Comparison of ENCODE assay signal across 21 cellular contexts in the genomic region with DNA sequence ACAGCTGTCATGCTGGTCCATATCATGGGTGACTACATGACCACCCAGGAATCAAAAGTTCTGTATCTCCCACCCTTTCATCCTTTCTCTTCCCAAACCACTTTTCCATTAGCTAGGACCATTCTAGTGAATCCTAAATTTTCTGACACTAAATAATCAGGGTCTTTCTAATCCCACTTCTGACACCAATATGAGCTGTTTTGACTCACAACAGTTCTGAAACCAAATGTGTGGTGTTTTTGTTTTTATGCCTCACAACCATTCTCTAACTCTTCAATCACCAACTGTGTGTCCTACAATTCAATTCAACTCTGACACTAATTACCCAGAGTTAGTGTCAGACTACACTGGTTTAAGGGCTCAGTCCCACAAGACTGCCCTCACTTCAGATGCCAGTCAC.
DNase-seq lines count a peak whose midpoint lies in the region; ATAC-seq and TF ChIP-seq lines count a peak whose summit lies in the region.
"Had no signal": no experiment of that assay in that cellular context is flagged by ENCODE, and none has a peak within 500 bp of the region (broad histone marks: within the 10 kb centered on the region; RNA-seq: fewer than 3 reads in every experiment).

No MANE protein-coding gene starts in this region.

- TF ChIP-seq POLR2A in stomach (IDR thresholded peaks at IDR 0.05): no peak
- TF ChIP-seq POLR2A in sigmoid colon (IDR thresholded peaks at IDR 0.05): no peak

- H3K4me3 ChIP-seq in AG04450 (ENCODE audit: low read depth, low read length): no peak overlapping the region
- H3K4me3 ChIP-seq in endodermal cell (ENCODE audit: low read length): peak overlapping the region; percentile 26
- H3K4me3 ChIP-seq in stomach: no peak overlapping the region
- H3K4me3 ChIP-seq in sigmoid colon: no peak overlapping the region
- H3K4me3 ChIP-seq: BLaER1 treated with 17β-estradiol and CSF1 and Interleukin-3, amounts not matched to agents 10 nM and 100 nM; GM23248 had no signal

- H3K27me3 ChIP-seq in AG04450 (ENCODE audit: control insufficient read depth, insufficient read depth, low read length) (no peaks in the 10 kb centered on the region), endodermal cell (ENCODE audit: control insufficient read depth, insufficient read depth, low read length, poor library complexity, severe bottlenecking) (no peaks in the 10 kb centered on the region), stomach (no peaks in the 10 kb centered on the region), sigmoid colon (no peaks in the 10 kb centered on the region)
- H3K27me3 ChIP-seq: BLaER1 treated with 17β-estradiol and CSF1 and Interleukin-3, amounts not matched to agents 10 nM and 100 nM had no signal

- no peak overlapping the region for H3K27ac Mint-ChIP-seq in activated T-helper 17 cell treated with anti-CD3 and anti-CD28 coated beads, Interleukin-2, amount 50 U/mL, for 72 hours
- H3K27ac Mint-ChIP-seq in endodermal cell (no peak overlapping the region), progenitor cell of endocrine pancreas (peak overlapping the region; percentile 1)
- H3K27ac Mint-ChIP-seq: CD14-positive monocyte; CD4-positive, alpha-beta T cell; CD8-positive, alpha-beta memory T cell had no signal

- CTCF ChIA-PET in AG04450 (lab: Charles Lee): interaction anchor here (0.6 to 3.3 kb wide), 4 partner anchors 12 to 239 kb away, joined by 3 to 39 read pairs (median 10); no protein-coding TSS in a partner anchor

- no peak overlapping the region for H3K4me3 Mint-ChIP-seq in activated T-helper 17 cell treated with anti-CD3 and anti-CD28 coated beads, Interleukin-2, amount 50 U/mL, for 72 hours
- H3K4me3 Mint-ChIP-seq in endodermal cell (no peak overlapping the region), progenitor cell of endocrine pancreas (ENCODE audit: low read depth) (no peak overlapping the region)
- H3K4me3 Mint-ChIP-seq: CD14-positive monocyte; CD4-positive, alpha-beta T cell; CD8-positive, alpha-beta memory T cell had no signal

- ATAC-seq in activated T-helper 17 cell treated with anti-CD3 and anti-CD28 coated beads, Interleukin-2, amount 50 U/mL, for 72 hours (replicated peaks): peak; percentile 31

- H3K9me3 ChIP-seq in AG04450 (ENCODE audit: control insufficient read depth, insufficient read depth, low read length): no peaks in the 10 kb centered on the region; the same call in 1 of the 2 replicates
- H3K9me3 ChIP-seq in endodermal cell (ENCODE audit: control insufficient read depth, low read length): peaks cover 36% of the 10 kb centered on the region
- H3K9me3 ChIP-seq in stomach: peaks cover 0 to 7% (median 0%) of the 10 kb centered on the region in 4 donors
- peaks cover 0 to 3% (median 0%) of the 10 kb centered on the region in 4 donors for H3K9me3 ChIP-seq in sigmoid colon

- H3K4me1 Mint-ChIP-seq in activated T-helper 17 cell treated with anti-CD3 and anti-CD28 coated beads, Interleukin-2, amount 50 U/mL, for 72 hours: no peaks in the 10 kb centered on the region
- peaks cover 10% of the 10 kb centered on the region for H3K4me1 Mint-ChIP-seq in endodermal cell
- H3K4me1 Mint-ChIP-seq in progenitor cell of endocrine pancreas (ENCODE audit: low read depth): peaks cover 7% of the 10 kb centered on the region
- H3K4me1 Mint-ChIP-seq: CD14-positive monocyte; CD8-positive, alpha-beta memory T cell had no signal

- H3K27me3 Mint-ChIP-seq in activated T-helper 17 cell treated with anti-CD3 and anti-CD28 coated beads, Interleukin-2, amount 50 U/mL, for 72 hours: no peaks in the 10 kb centered on the region
- H3K27me3 Mint-ChIP-seq in endodermal cell (ENCODE audit: insufficient read depth): no peaks in the 10 kb centered on the region
- H3K27me3 Mint-ChIP-seq in progenitor cell of endocrine pancreas: no peaks in the 10 kb centered on the region
- H3K27me3 Mint-ChIP-seq: CD4-positive, alpha-beta T cell; CD8-positive, alpha-beta memory T cell had no signal

- peaks cover 11% of the 10 kb centered on the region for H3K9me3 Mint-ChIP-seq in activated T-helper 17 cell treated with anti-CD3 and anti-CD28 coated beads, Interleukin-2, amount 50 U/mL, for 72 hours
- H3K9me3 Mint-ChIP-seq in endodermal cell (peaks cover 25% of the 10 kb centered on the region), progenitor cell of endocrine pancreas (ENCODE audit: low read depth) (peaks cover 15% of the 10 kb centered on the region)

- intact Hi-C loops in stomach (cut with DNase I; ENCODE audit: low total_unique reads): no loop called here
- intact Hi-C loops in sigmoid colon (cut with DNase I): loop anchor here (5.0 kb wide), 1 partner anchor 37 kb away; no protein-coding TSS in a partner anchor

- POLR2A ChIA-PET in AG04450 (lab: Yijun Ruan, JAX): no interaction called here

- peaks cover 6% of the 10 kb centered on the region for H3K4me1 ChIP-seq in endodermal cell (ENCODE audit: control insufficient read depth, insufficient read depth, low read length)
- H3K4me1 ChIP-seq in stomach: no peaks in the 10 kb centered on the region
- peaks cover 0 to 3% (median 0%) of the 10 kb centered on the region in 4 donors for H3K4me1 ChIP-seq in sigmoid colon
- H3K4me1 ChIP-seq: BE2C; BLaER1 treated with 17β-estradiol and CSF1 and Interleukin-3, amounts not matched to agents 10 nM and 100 nM had no signal

- TF ChIP-seq CTCF in AG04450 (IDR thresholded peaks at IDR 0.05; ENCODE audit: low read depth, low read length) (no peak), endodermal cell (conservative IDR thresholded peaks at IDR 0.05) (no peak), progenitor cell of endocrine pancreas (IDR thresholded peaks at IDR 0.05; ENCODE audit: unreplicated experiment) (no peak), stomach (IDR thresholded peaks at IDR 0.05) (no peak), sigmoid colon (IDR thresholded peaks at IDR 0.05) (no peak)

- no peak overlapping the region for H3K9ac ChIP-seq in endodermal cell (ENCODE audit: extremely low read depth, low read length, poor library complexity, severe bottlenecking)
- H3K9ac ChIP-seq: BLaER1 treated with 17β-estradiol and CSF1 and Interleukin-3, amounts not matched to agents 10 nM and 100 nM; GM23248 had no signal

- H3K36me3 Mint-ChIP-seq in activated T-helper 17 cell treated with anti-CD3 and anti-CD28 coated beads, Interleukin-2, amount 50 U/mL, for 72 hours (ENCODE audit: low read depth): peaks cover 34% of the 10 kb centered on the region
- H3K36me3 Mint-ChIP-seq in endodermal cell (ENCODE audit: low read depth) (peaks cover 55% of the 10 kb centered on the region), progenitor cell of endocrine pancreas (ENCODE audit: insufficient read depth) (peaks cover 38% of the 10 kb centered on the region)

- DNase-seq in AG04450 (ENCODE audit: low read depth, low spot score) (no peak), endodermal cell (no peak), progenitor cell of endocrine pancreas (ENCODE audit: low spot score, unreplicated experiment) (no peak), stomach (no peak), middle frontal gyrus (ENCODE audit: extremely low spot score, low spot score) (no peak), sigmoid colon (no peak)
- DNase-seq: AML-193; BE2C; Calu3; CD4-positive, alpha-beta T cell; CD8-positive, alpha-beta memory T cell; DMS53; DMS79 treated with DMSO at 0.1 percent for 48 hours; GF-D8; GM23248; H7; HCEC 1CT had no signal

- H3K27ac ChIP-seq in AG04450 (ENCODE audit: low read depth, low read length) (peak overlapping the region; percentile 11), endodermal cell (ENCODE audit: low read depth, low read length) (no peak overlapping the region), stomach (no peak overlapping the region), sigmoid colon (no peak overlapping the region)
- H3K27ac ChIP-seq: 22Rv1; BLaER1 treated with 17β-estradiol and CSF1 and Interleukin-3, amounts not matched to agents 10 nM and 100 nM; GM23248 had no signal

- peaks cover 61% of the 10 kb centered on the region for H3K36me3 ChIP-seq in endodermal cell (ENCODE audit: control insufficient read depth, insufficient read depth, low read length)
- H3K36me3 ChIP-seq in stomach: peaks cover 0 to 45% (median 30%) of the 10 kb centered on the region in 4 donors
- H3K36me3 ChIP-seq in sigmoid colon: peaks cover 0 to 18% (median 5%) of the 10 kb centered on the region in 4 donors
- H3K36me3 ChIP-seq: BE2C had no signal

- TF ChIP-seq EP300 in stomach (IDR thresholded peaks at IDR 0.05): no peak
- no peak for TF ChIP-seq EP300 in sigmoid colon (IDR thresholded peaks at IDR 0.05)
